1 cellular context compared by ENCODE assay signal in genomic region chr2:46999857-47000678, GRCh38.
TF ChIP-seq lines count a peak whose summit lies in the region.

No MANE protein-coding gene starts in this region.

TF ChIP-seq in WTC11, 78 proteins besides CTCF, POLR2A, EP300 and RAD21 (continued from another document):
- no peak for TF ChIP-seq PREB (CRISPR knock-in tag; IDR thresholded peaks at IDR 0.05; ENCODE audit: borderline replicate concordance)
- TF ChIP-seq HMGA2 (CRISPR knock-in tag; IDR thresholded peaks at IDR 0.05) = no peak
- TF ChIP-seq ATF2 (CRISPR knock-in tag; IDR thresholded peaks at IDR 0.05; ENCODE audit: borderline replicate concordance, low read depth) = no peak
- no peak for TF ChIP-seq AFF4 (CRISPR knock-in tag; IDR thresholded peaks at IDR 0.05; ENCODE audit: borderline replicate concordance)
- TF ChIP-seq TP53 (CRISPR knock-in tag; IDR thresholded peaks at IDR 0.05) = no peak
- TF ChIP-seq STAT6 (CRISPR knock-in tag; conservative IDR thresholded peaks at IDR 0.05; ENCODE audit: low read depth) = no peak
- TF ChIP-seq ZBTB21 (CRISPR knock-in tag; IDR thresholded peaks at IDR 0.05; ENCODE audit: borderline replicate concordance) = no peak
- no peak for TF ChIP-seq IRF2 (CRISPR knock-in tag; IDR thresholded peaks at IDR 0.05; ENCODE audit: borderline replicate concordance, low read depth)
